Comparison of ENCODE assay signal across 19 cellular contexts in the genomic region with DNA sequence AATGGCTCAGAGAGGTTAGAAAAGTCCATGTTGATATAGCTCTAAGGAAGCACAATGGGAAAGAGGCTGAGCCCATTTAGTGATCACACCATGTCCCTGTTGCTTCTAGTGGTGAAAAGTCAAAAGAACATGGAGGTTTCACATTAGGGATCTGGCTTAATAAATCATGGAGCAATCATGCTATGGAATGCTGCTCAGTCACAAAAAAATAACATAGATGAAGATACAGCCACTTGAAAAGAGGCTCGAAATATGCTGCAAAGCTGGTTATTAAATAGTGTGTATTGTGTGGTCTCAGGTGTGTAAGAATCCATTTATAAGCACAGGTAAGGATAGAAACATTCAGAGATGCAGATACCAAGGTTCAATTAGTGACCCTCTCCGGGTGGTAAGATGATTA.
DNase-seq lines count a peak whose midpoint lies in the region; ATAC-seq and TF ChIP-seq lines count a peak whose summit lies in the region.
"Had no signal": no experiment of that assay in that cellular context is flagged by ENCODE, and none has a peak within 500 bp of the region (broad histone marks: within the 10 kb centered on the region; RNA-seq: fewer than 3 reads in every experiment).

No MANE protein-coding gene starts in this region.

- no peak overlapping the region for H4K8ac ChIP-seq in mesendoderm (ENCODE audit: low read depth, low read length)

- H3K4me2 ChIP-seq in mesendoderm (ENCODE audit: low read length) = no peak overlapping the region
- H3K4me2 ChIP-seq in neural progenitor cell = peak overlapping the region; percentile 30
- H3K4me2 ChIP-seq: A549; BLaER1 treated with 17β-estradiol and CSF1 and Interleukin-3, amounts not matched to agents 10 nM and 100 nM had no signal

- no CpG with 5 or more reads among the region's 2 CpGs for WGBS in mesendoderm (ENCODE audit: extremely low coverage, insufficient coverage, low lambda C conversion rate)
- 79 to 80% methylated on average over 2 of the region's 2 CpGs for WGBS in thyroid gland, 2 donors

- no peaks in the 10 kb centered on the region for H4K20me1 ChIP-seq in neural progenitor cell (ENCODE audit: low read depth)
- H4K20me1 ChIP-seq: BLaER1 treated with 17β-estradiol and CSF1 and Interleukin-3, amounts not matched to agents 10 nM and 100 nM had no signal

- no peak overlapping the region for H4K5ac ChIP-seq in mesendoderm (ENCODE audit: low read length)

- H2BK120ac ChIP-seq in mesendoderm (ENCODE audit: low read depth, low read length) = no peak overlapping the region

- no peak overlapping the region for H2AK5ac ChIP-seq in mesendoderm (ENCODE audit: low read length)

- H2AFZ ChIP-seq in neural progenitor cell (replicated peaks) = no peak overlapping the region

- TF ChIP-seq CTCF in neural progenitor cell (IDR thresholded peaks at IDR 0.05) (no peak), type B pancreatic cell (conservative IDR thresholded peaks at IDR 0.05) (no peak), thyroid gland (IDR thresholded peaks at IDR 0.05) (no peak)

- H3K27me3 ChIP-seq in mesendoderm (ENCODE audit: insufficient read depth, low read length, poor library complexity) (no peaks in the 10 kb centered on the region), neural progenitor cell (no peaks in the 10 kb centered on the region), thyroid gland (no peaks in the 10 kb centered on the region)
- H3K27me3 ChIP-seq: BLaER1 treated with 17β-estradiol and CSF1 and Interleukin-3, amounts not matched to agents 10 nM and 100 nM had no signal

- H3K4ac ChIP-seq in mesendoderm (ENCODE audit: low read depth, low read length) = no peak overlapping the region

- H3K4me1 ChIP-seq in mesendoderm (ENCODE audit: control insufficient read depth, low read depth, low read length) = peaks cover 4% of the 10 kb centered on the region
- H3K4me1 ChIP-seq in neural progenitor cell = peaks cover 11% of the 10 kb centered on the region
- H3K4me1 ChIP-seq in thyroid gland = no peaks in the 10 kb centered on the region
- H3K4me1 ChIP-seq: A549, Caco-2 had no signal

- no peaks in the 10 kb centered on the region for H3K27me3 Mint-ChIP-seq in neural progenitor cell (ENCODE audit: insufficient read depth, low read depth)
- H3K27me3 Mint-ChIP-seq in type B pancreatic cell = no peaks in the 10 kb centered on the region
- H3K27me3 Mint-ChIP-seq: CD4-positive, alpha-beta T cell had no signal

- H3K56ac ChIP-seq in mesendoderm (ENCODE audit: low read length) = no peak overlapping the region

- H3K36me3 ChIP-seq in mesendoderm (ENCODE audit: control insufficient read depth, insufficient read depth, low read length) (no peaks in the 10 kb centered on the region), neural progenitor cell (no peaks in the 10 kb centered on the region), thyroid gland (no peaks in the 10 kb centered on the region)
- H3K36me3 ChIP-seq: BLaER1 treated with 17β-estradiol and CSF1 and Interleukin-3, amounts not matched to agents 10 nM and 100 nM had no signal

- H3K4me1 Mint-ChIP-seq in neural progenitor cell (peaks cover 11% of the 10 kb centered on the region), type B pancreatic cell (ENCODE audit: unreplicated experiment) (peaks cover 7% of the 10 kb centered on the region)
- H3K4me1 Mint-ChIP-seq: B cell had no signal

- H3K9me3 Mint-ChIP-seq in neural progenitor cell (no peaks in the 10 kb centered on the region), type B pancreatic cell (no peaks in the 10 kb centered on the region)
- H3K9me3 Mint-ChIP-seq: CD4-positive, alpha-beta T cell; CD8-positive, alpha-beta T cell had no signal

- H3K4me3 ChIP-seq in mesendoderm (ENCODE audit: low read length) (no peak overlapping the region), neural progenitor cell (no peak overlapping the region), thyroid gland (replicated peaks in 1 of 3) (no peak overlapping the region)
- H3K4me3 ChIP-seq: A549; BLaER1 treated with 17β-estradiol and CSF1 and Interleukin-3, amounts not matched to agents 10 nM and 100 nM had no signal

- peak; percentile 21 for DNase-seq in DMS79 treated with DMSO at 0.1 percent for 48 hours (lab: John Stamatoyannopoulos, UW)
- DNase-seq in DMS79 (lab: John Stamatoyannopoulos, UW) = no peak
- peak; percentile 12 for DNase-seq in mesendoderm
- no peak for DNase-seq in neural progenitor cell (ENCODE audit: low spot score)
- no peak for DNase-seq in type B pancreatic cell (ENCODE audit: extremely low spot score, unreplicated experiment)
- DNase-seq in effector CD4-positive, alpha-beta T cell = no peak
- DNase-seq in Right ventricle myocardium inferior (ENCODE audit: missing footprints) = no peak
- no peak for DNase-seq in thyroid gland
- DNase-seq: AML-193; Caco-2; Calu3; CD4-positive, alpha-beta T cell; CD8-positive, alpha-beta T cell; GF-D8 had no signal

- no peak overlapping the region for H2BK15ac ChIP-seq in mesendoderm (replicated peaks; ENCODE audit: low read depth)

- H3K36me3 Mint-ChIP-seq in neural progenitor cell (no peaks in the 10 kb centered on the region), type B pancreatic cell (no peaks in the 10 kb centered on the region)
- H3K36me3 Mint-ChIP-seq: CD8-positive, alpha-beta T cell had no signal

- H3F3A ChIP-seq in neural progenitor cell (ENCODE audit: low read depth) = no peaks in the 10 kb centered on the region

- H3K23ac ChIP-seq in mesendoderm (ENCODE audit: low read length) = no peak overlapping the region

- intact Hi-C loops in Right ventricle myocardium inferior (cut with DNase I) = no loop called here
- intact Hi-C loops in thyroid gland (cut with DNase I) = no loop called here

- H3K4me3 Mint-ChIP-seq in neural progenitor cell = no peak overlapping the region
- peak overlapping the region; percentile 14 for H3K4me3 Mint-ChIP-seq in type B pancreatic cell
- H3K4me3 Mint-ChIP-seq: B cell; CD4-positive, alpha-beta T cell; CD8-positive, alpha-beta T cell had no signal

- H3K27ac ChIP-seq in mesendoderm (ENCODE audit: low read depth, low read length) (no peak overlapping the region), neural progenitor cell (no peak overlapping the region), thyroid gland (no peak overlapping the region)
- H3K27ac ChIP-seq: 22Rv1; A549; BLaER1 treated with 17β-estradiol and CSF1 and Interleukin-3, amounts not matched to agents 10 nM and 100 nM; C4-2B had no signal

- no peaks in the 10 kb centered on the region for H3K79me1 ChIP-seq in mesendoderm (ENCODE audit: low read length)

- H3K18ac ChIP-seq in mesendoderm (ENCODE audit: low read length) = no peak overlapping the region

- H3K27ac Mint-ChIP-seq in neural progenitor cell = no peak overlapping the region
- peak overlapping the region; percentile 60 for H3K27ac Mint-ChIP-seq in type B pancreatic cell
- H3K27ac Mint-ChIP-seq: B cell; CD4-positive, alpha-beta T cell; CD8-positive, alpha-beta T cell had no signal

- no peaks in the 10 kb centered on the region for H3K9me3 ChIP-seq in neural progenitor cell (ENCODE audit: low read depth)
- H3K9me3 ChIP-seq in thyroid gland = no peaks in the 10 kb centered on the region
- H3K9me3 ChIP-seq: A549; BLaER1 treated with 17β-estradiol and CSF1 and Interleukin-3, amounts not matched to agents 10 nM and 100 nM; Caco-2 had no signal

- TF ChIP-seq POLR2A in thyroid gland (IDR thresholded peaks at IDR 0.05) = no peak

- H3K79me2 ChIP-seq in mesendoderm (ENCODE audit: control insufficient read depth, insufficient read depth, low read length) = no peaks in the 10 kb centered on the region
- H3K79me2 ChIP-seq in neural progenitor cell (ENCODE audit: low read depth) = no peaks in the 10 kb centered on the region

- H2BK5ac ChIP-seq in mesendoderm (ENCODE audit: low read length) = no peak overlapping the region

- no peak for ATAC-seq in Right ventricle myocardium inferior
- ATAC-seq: A549; CD8-positive, alpha-beta T cell had no signal

- H3K9ac ChIP-seq in mesendoderm (ENCODE audit: low read length) (no peak overlapping the region), neural progenitor cell (no peak overlapping the region)
- H3K9ac ChIP-seq: BLaER1 treated with 17β-estradiol and CSF1 and Interleukin-3, amounts not matched to agents 10 nM and 100 nM had no signal

Comparison
In these comparisons a context has a peak if more than half of its experiments do, and no peak if none do; other contexts are left out.
1. DNase-seq: peak in DMS79 treated with DMSO at 0.1 percent for 48 hours (single experiment) and mesendoderm (single experiment); none in DMS79 (single experiment), neural progenitor cell (single experiment), type B pancreatic cell (single experiment), effector CD4-positive, alpha-beta T cell (single experiment), Right ventricle myocardium inferior (single experiment) and thyroid gland (0 of 2).